8 cellular contexts compared by ENCODE assay signal in the genomic region with DNA sequence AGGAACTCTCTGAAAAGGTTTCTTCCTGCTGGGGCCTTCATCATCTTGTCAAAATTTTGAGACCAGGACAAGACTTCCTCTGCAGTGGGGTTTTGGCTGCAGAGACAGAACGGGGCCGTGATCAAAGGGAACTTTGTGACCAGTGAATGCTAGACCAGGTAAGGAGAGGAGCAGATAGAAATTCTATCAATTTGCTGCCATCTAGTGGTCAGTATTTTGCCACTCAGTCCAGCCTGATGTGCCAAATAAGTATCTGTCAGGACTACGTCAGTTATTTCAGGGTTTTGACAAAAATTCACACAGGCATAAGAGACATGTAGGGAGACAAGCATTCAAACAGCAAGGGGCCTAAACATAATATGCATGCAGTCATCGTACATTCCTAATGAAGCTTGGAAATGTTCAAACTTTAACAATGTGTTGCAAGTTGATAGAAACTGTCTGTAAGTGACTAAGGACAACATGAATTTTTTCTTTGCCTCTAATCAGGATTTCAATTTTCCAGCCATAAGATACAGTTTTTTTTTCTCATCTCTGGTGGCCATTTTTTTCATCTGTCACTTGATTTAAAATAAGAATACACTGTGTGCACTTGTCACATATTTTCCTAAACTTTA. TPM values are rescaled to one million over a fixed set of nuclear protein-coding genes. Genes with fewer than 3 reads are reported as not detected.
DNase-seq lines count a peak whose midpoint lies in the region; ATAC-seq and TF ChIP-seq lines count a peak whose summit lies in the region.

No MANE protein-coding gene starts in this region.

- no peak overlapping the region for H3K4me3 ChIP-seq in Peyer's patch

- no peaks in the 10 kb centered on the region for H3K9me3 Mint-ChIP-seq in activated naive CD4-positive, alpha-beta T cell treated with anti-CD3 and anti-CD28 coated beads for 36 hours

- H3K4me3 Mint-ChIP-seq in activated naive CD4-positive, alpha-beta T cell treated with anti-CD3 and anti-CD28 coated beads for 36 hours, result no peak overlapping the region

- DNase-seq in NCI-H2081 (lab: John Stamatoyannopoulos, UW) (peak; percentile 44 to 50), NCI-H2081 treated with DMSO at 0.1 percent for 48 hours (lab: John Stamatoyannopoulos, UW) (no peak), HuH-7 (ENCODE audit: low spot score) (peak; percentile 62), Peyer's patch (peak in 1 of 3 donors; percentile 61), glomerular visceral epithelial cell (ENCODE audit: extremely low spot score) (peak; percentile 67), pons (ENCODE audit: low spot score) (peak; percentile 67)
- DNase-seq in activated naive CD4-positive, alpha-beta T cell treated with anti-CD3 and anti-CD28 coated beads for 36 hours, result peak; percentile 61

- intact Hi-C loops in activated naive CD4-positive, alpha-beta T cell treated with anti-CD3 and anti-CD28 coated beads for 36 hours (cut with micrococcal nuclease), result loop anchor here (1.0 to 10.0 kb wide), 6 partner anchors 22 to 540 kb away; a partner anchor contains a TSS

- no peaks in the 10 kb centered on the region for H3K27me3 ChIP-seq in Peyer's patch

- TF ChIP-seq POLR2A in Peyer's patch (IDR thresholded peaks at IDR 0.05), result no peak

- peaks cover 3% of the 10 kb centered on the region for H3K27me3 Mint-ChIP-seq in activated naive CD4-positive, alpha-beta T cell treated with anti-CD3 and anti-CD28 coated beads for 36 hours (ENCODE audit: low read depth)

- no peak overlapping the region for H3K27ac ChIP-seq in Peyer's patch

- CTCF ChIA-PET in activated naive CD4-positive, alpha-beta T cell treated with anti-CD3 and anti-CD28 coated beads for 36 hours (lab: Charles Lee), result interaction anchor here (0.6 to 3.9 kb wide), 12 partner anchors 8 to 288 kb away, joined by 3 to 31 read pairs (median 3); a partner anchor contains a TSS

- TF ChIP-seq CTCF in Peyer's patch (IDR thresholded peaks at IDR 0.05), result peak; percentile 67 to 81 (median 75)

- H3K4me1 ChIP-seq in Peyer's patch, result no peaks in the 10 kb centered on the region

- H3K36me3 Mint-ChIP-seq in activated naive CD4-positive, alpha-beta T cell treated with anti-CD3 and anti-CD28 coated beads for 36 hours (ENCODE audit: low read depth), result no peaks in the 10 kb centered on the region

- H3K27ac Mint-ChIP-seq in activated naive CD4-positive, alpha-beta T cell treated with anti-CD3 and anti-CD28 coated beads for 36 hours, result no peak overlapping the region

- ATAC-seq in GM21825 (IDR thresholded peaks at IDR 0.05; ENCODE audit: unreplicated experiment), result peak; percentile 95

- H3K4me1 Mint-ChIP-seq in activated naive CD4-positive, alpha-beta T cell treated with anti-CD3 and anti-CD28 coated beads for 36 hours (ENCODE audit: low read depth), result peaks cover 1% of the 10 kb centered on the region

- no peaks in the 10 kb centered on the region for H3K9me3 ChIP-seq in Peyer's patch

- no peaks in the 10 kb centered on the region for H3K36me3 ChIP-seq in Peyer's patch

RNA-seq across cellular contexts. Expression of a gene that starts 22.0 kb away (rescaled TPM):
- total RNA-seq in Peyer's patch, result 10 to 100 TPM; 13.6 to 31.4 (median 19.1) TPM
- total RNA-seq in activated naive CD4-positive, alpha-beta T cell treated with anti-CD3 and anti-CD28 coated beads for 36 hours, result 10 to 100 TPM; 11.6 to 12.0 TPM

RNA-seq across cellular contexts. Expression of a gene that starts 41.7 kb away (rescaled TPM):
- total RNA-seq in Peyer's patch, result 1 to 10 TPM; 2.7 to 7.4 (median 3.0) TPM
- 10 to 100 TPM; 61.4 to 62.3 TPM for total RNA-seq in activated naive CD4-positive, alpha-beta T cell treated with anti-CD3 and anti-CD28 coated beads for 36 hours

Comparison
In these comparisons a context has a peak if more than half of its experiments do, and no peak if none do; other contexts are left out.
1. RNA of a gene that starts 41.7 kb away (total RNA-seq): 61.4 to 62.3 TPM in activated naive CD4-positive, alpha-beta T cell treated with anti-CD3 and anti-CD28 coated beads for 36 hours; 2.7 to 7.4 TPM in Peyer's patch; every median in the first group is over 4 times any median in the second.